Comparison of ENCODE assay signal across 11 cellular contexts in the genomic region with DNA sequence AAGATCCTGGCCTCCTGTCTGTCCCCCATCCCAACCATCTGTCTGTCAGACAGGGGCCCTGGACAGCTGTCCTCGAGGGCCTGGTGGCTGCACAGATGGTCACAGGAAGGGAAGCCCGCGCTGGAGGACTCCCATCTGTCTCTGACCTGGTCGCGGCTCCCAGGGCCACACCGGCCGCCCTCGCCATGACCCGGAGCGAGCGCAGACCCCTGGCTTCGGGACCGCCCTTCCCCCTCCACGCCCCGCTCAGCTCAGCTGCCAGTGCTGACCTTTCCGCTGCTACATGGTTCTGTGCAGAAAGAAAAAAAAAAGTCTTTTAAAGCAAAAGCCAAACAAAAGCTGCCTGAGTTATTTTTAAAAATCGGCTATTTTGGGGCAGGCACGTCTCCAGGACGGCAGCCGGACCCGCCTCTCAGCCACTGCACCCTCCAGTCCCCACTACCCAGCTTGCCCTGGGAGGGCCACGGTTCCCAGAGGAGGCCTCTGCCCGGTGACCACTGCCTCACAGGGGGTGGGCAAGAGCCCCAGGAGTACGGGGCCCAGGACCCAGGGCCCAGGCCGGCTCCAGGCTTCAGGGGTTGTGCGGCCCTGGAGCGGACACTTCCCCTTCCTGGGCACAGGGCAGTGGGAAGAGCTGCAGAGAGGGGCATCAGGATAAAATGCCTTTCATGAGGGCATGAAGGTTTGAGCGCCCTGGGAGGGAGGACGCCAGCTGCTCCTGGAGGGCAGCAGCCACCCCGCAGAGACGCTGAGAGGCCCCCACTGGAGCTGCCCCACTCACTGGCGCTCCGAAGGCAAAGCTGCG. TPM values are rescaled to one million over a fixed set of nuclear protein-coding genes. Genes with fewer than 3 reads are reported as not detected.
DNase-seq lines count a peak whose midpoint lies in the region; ATAC-seq and TF ChIP-seq lines count a peak whose summit lies in the region.
"Had no signal": no experiment of that assay in that cellular context is flagged by ENCODE, and none has a peak within 500 bp of the region (broad histone marks: within the 10 kb centered on the region; RNA-seq: fewer than 3 reads in every experiment).

No MANE protein-coding gene starts in this region.

- peak overlapping the region; percentile 17 for H3K18ac ChIP-seq in mesendoderm (ENCODE audit: low read length)

- peak; percentile 68 for DNase-seq in NCI-H345 (lab: John Stamatoyannopoulos, UW)
- DNase-seq in mesendoderm: no peak
- no peak for DNase-seq in suprapubic skin (ENCODE audit: low spot score in 2 of 2)
- no peak for DNase-seq in stimulated activated naive CD8-positive, alpha-beta T cell treated with anti-CD3 and anti-CD28 coated beads, Interleukin-15, Interleukin-2, amounts not matched to agents 100 U/mL and 50 U/mL, for 24 hours
- DNase-seq in cerebellar nuclear complex (lab: John Stamatoyannopoulos, UW): no peak
- no peak for DNase-seq in T-helper 1 cell
- DNase-seq: GDM1, NCI-H1092 had no signal

- no peak for TF ChIP-seq EP300 in suprapubic skin (IDR thresholded peaks at IDR 0.05)

- no peak overlapping the region for H2BK120ac ChIP-seq in mesendoderm (ENCODE audit: low read depth, low read length)

- H3K27me3 ChIP-seq in mesendoderm (ENCODE audit: insufficient read depth, low read length, poor library complexity) (no peaks in the 10 kb centered on the region), suprapubic skin (no peaks in the 10 kb centered on the region)

- H3K36me3 ChIP-seq in mesendoderm (ENCODE audit: control insufficient read depth, insufficient read depth, low read length) (peaks cover 1% of the 10 kb centered on the region), suprapubic skin (peaks cover 7% of the 10 kb centered on the region)

- no peak for TF ChIP-seq POLR2A in suprapubic skin (IDR thresholded peaks at IDR 0.05)

- no peak overlapping the region for H2BK15ac ChIP-seq in mesendoderm (replicated peaks; ENCODE audit: low read depth)

- no peak for ATAC-seq in GM19467 (IDR thresholded peaks at IDR 0.05; ENCODE audit: unreplicated experiment)
- no peak for ATAC-seq in stimulated activated naive CD8-positive, alpha-beta T cell treated with anti-CD3 and anti-CD28 coated beads, Interleukin-15, Interleukin-2, amounts not matched to agents 100 U/mL and 50 U/mL, for 24 hours

- no CpG with 5 or more reads among the region's 34 CpGs for WGBS in mesendoderm (ENCODE audit: extremely low coverage, insufficient coverage, low lambda C conversion rate)
- 38% methylated on average over 25 of the region's 34 CpGs for WGBS in suprapubic skin

- H3K4me3 ChIP-seq in mesendoderm (ENCODE audit: low read length): no peak overlapping the region
- H3K4me3 ChIP-seq in suprapubic skin: peak overlapping the region; percentile 7
- H3K4me3 ChIP-seq: SK-N-MC had no signal

- H3K4me1 ChIP-seq in mesendoderm (ENCODE audit: control insufficient read depth, low read depth, low read length) (peaks cover 12% of the 10 kb centered on the region), suprapubic skin (peaks cover 97% of the 10 kb centered on the region)

- peaks cover 2% of the 10 kb centered on the region for H3K79me1 ChIP-seq in mesendoderm (ENCODE audit: low read length)

- H3K4ac ChIP-seq in mesendoderm (ENCODE audit: low read depth, low read length): peak overlapping the region; percentile 27

- H3K23ac ChIP-seq in mesendoderm (ENCODE audit: low read length): no peak overlapping the region

- H4K5ac ChIP-seq in mesendoderm (ENCODE audit: low read length): no peak overlapping the region

- H2BK5ac ChIP-seq in mesendoderm (ENCODE audit: low read length): peak overlapping the region; percentile 11

- no peak overlapping the region for H3K4me2 ChIP-seq in mesendoderm (ENCODE audit: low read length)

- peak overlapping the region; percentile 64 for H3K56ac ChIP-seq in mesendoderm (ENCODE audit: low read length)

- no peak overlapping the region for H4K8ac ChIP-seq in mesendoderm (ENCODE audit: low read depth, low read length)

- H3K27ac ChIP-seq in cingulate gyrus (ENCODE audit: low read depth, low read length) (peak overlapping the region; percentile 91), mesendoderm (ENCODE audit: low read depth, low read length) (peak overlapping the region; percentile 34), suprapubic skin (peak overlapping the region; percentile 82)
- H3K27ac ChIP-seq: SK-N-MC had no signal

- no peaks in the 10 kb centered on the region for H3K9me3 ChIP-seq in suprapubic skin

- H3K9ac ChIP-seq in mesendoderm (ENCODE audit: low read length): peak overlapping the region; percentile 34

- no peak overlapping the region for H2AK5ac ChIP-seq in mesendoderm (ENCODE audit: low read length)

- TF ChIP-seq CTCF in suprapubic skin (IDR thresholded peaks at IDR 0.05): no peak

- H3K79me2 ChIP-seq in mesendoderm (ENCODE audit: control insufficient read depth, insufficient read depth, low read length): peaks cover 38% of the 10 kb centered on the region

RNA-seq across cellular contexts. Expression of a gene that starts 10.8 kb away (rescaled TPM):
- 39.1 TPM for polyA plus RNA-seq in mesendoderm (2013, experiment 1 of 2)
- 37.2 TPM for polyA plus RNA-seq in mesendoderm (2013, experiment 2 of 2)
- total RNA-seq in suprapubic skin: 100 to 1,000 TPM; 200 to 623 (median 316) TPM

RNA-seq across cellular contexts. Expression of a gene that starts 30.6 kb away (rescaled TPM):
- 3,271 TPM for polyA plus RNA-seq in mesendoderm (2013, experiment 1 of 2)
- polyA plus RNA-seq in mesendoderm (2013, experiment 2 of 2): 3,207 TPM
- 1,000 to 10,000 TPM; 1,604 to 3,217 (median 2,363) TPM for total RNA-seq in suprapubic skin

RNA-seq across cellular contexts. Expression of a gene that starts 50.7 kb away (rescaled TPM):
- polyA plus RNA-seq in mesendoderm (2013, experiment 1 of 2): 4.4 TPM
- polyA plus RNA-seq in mesendoderm (2013, experiment 2 of 2): 4.3 TPM
- 1 to 10 TPM; 3.8 to 7.2 (median 4.5) TPM for total RNA-seq in suprapubic skin

RNA-seq across cellular contexts. Expression of a gene that starts 53.5 kb away (rescaled TPM):
- polyA plus RNA-seq in mesendoderm (2013, experiment 1 of 2): 166 TPM
- polyA plus RNA-seq in mesendoderm (2013, experiment 2 of 2): 164 TPM
- 100 to 1,000 TPM in 3 of 4 donors, 10 to 100 TPM in 1; 84.7 to 155 (median 146) TPM for total RNA-seq in suprapubic skin

Comparison
In these comparisons a context has a peak if more than half of its experiments do, and no peak if none do; other contexts are left out.
1. H3K27ac ChIP-seq: peak in every context shown above with its lines; median percentile 91 in cingulate gyrus; 82 in suprapubic skin; 34 in mesendoderm.